11 cellular contexts compared by ENCODE assay signal in the genomic region with DNA sequence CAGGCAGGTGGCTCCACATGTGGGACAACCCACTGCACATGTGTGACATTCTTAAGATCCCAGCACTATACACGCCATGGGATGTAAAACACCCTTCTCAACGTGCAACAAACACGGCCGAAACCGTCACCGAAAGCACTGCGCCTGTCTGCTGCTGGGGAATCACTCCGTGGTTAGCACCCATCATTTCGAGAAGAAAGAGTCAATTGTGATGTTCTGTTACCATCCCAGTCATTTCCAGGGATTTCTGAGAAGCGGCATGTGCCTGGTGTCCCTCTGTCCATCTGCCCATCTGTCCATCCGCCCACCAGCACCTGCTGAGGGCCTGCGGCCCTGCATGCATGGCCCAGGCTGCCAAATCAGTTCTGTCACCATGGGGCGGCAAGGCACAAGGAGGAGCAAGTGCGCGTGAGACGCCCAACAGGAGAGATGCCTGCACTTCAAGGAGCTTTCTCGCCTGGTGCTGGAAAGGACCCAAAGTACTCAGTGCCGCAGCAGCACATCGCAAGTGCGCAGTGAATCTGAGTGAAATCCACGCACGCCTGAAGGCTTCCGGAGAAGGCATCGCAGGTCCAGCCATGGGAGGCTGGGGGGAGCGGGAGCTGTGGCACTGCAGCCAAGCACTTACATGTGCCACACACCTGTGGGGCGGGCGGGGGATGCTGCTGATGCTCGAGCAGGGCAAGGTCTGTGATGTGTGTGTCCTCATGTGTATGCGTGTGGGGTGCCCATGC. TPM values are rescaled to one million over a fixed set of nuclear protein-coding genes. Genes with fewer than 3 reads are reported as not detected.
DNase-seq lines count a peak whose midpoint lies in the region; ATAC-seq, FAIRE-seq and TF ChIP-seq lines count a peak whose summit lies in the region.
"Had no signal": no experiment of that assay in that cellular context is flagged by ENCODE, and none has a peak within 500 bp of the region (broad histone marks: within the 10 kb centered on the region; RNA-seq: fewer than 3 reads in every experiment).

No MANE protein-coding gene starts in this region.

- peak overlapping the region; percentile 75 for H3K27ac Mint-ChIP-seq in progenitor cell of endocrine pancreas

- no peaks in the 10 kb centered on the region for H3K9me3 Mint-ChIP-seq in progenitor cell of endocrine pancreas (ENCODE audit: low read depth)

- in situ Hi-C loops in GM13976 (cut with MboI; ENCODE audit: low sequenced_read_pairs, unreplicated experiment), result no loop called here

- H3K27me3 Mint-ChIP-seq in progenitor cell of endocrine pancreas, result no peaks in the 10 kb centered on the region

- peaks cover 24% of the 10 kb centered on the region for H3K4me1 Mint-ChIP-seq in progenitor cell of endocrine pancreas (ENCODE audit: low read depth)

- ATAC-seq in GM21723 (IDR thresholded peaks at IDR 0.05; ENCODE audit: unreplicated experiment), result peak; percentile 39
- ATAC-seq: activated CD4-positive, CD25-positive, alpha-beta regulatory T cell treated with anti-CD3 and anti-CD28 coated beads, Interleukin-2, amount 50 U/mL, for 24 hours; sciatic nerve had no signal

- no peak overlapping the region for H3K4me3 ChIP-seq in bronchial epithelial cell (ENCODE audit: low read depth, low read length)

- H3K36me3 ChIP-seq in bronchial epithelial cell (ENCODE audit: control insufficient read depth, insufficient read depth, low read length), result peaks cover 10% of the 10 kb centered on the region

- FAIRE-seq in bronchial epithelial cell (lab: Jason Lieb, UNC), result peak; percentile 83

- peaks cover 1% of the 10 kb centered on the region for H3K36me3 Mint-ChIP-seq in progenitor cell of endocrine pancreas (ENCODE audit: insufficient read depth)

- TF ChIP-seq CTCF in GM13976 (IDR thresholded peaks at IDR 0.05; ENCODE audit: borderline replicate concordance, control extremely low read depth, extremely low read depth, insufficient read depth, missing control alignments) (no peak), bronchial epithelial cell (IDR thresholded peaks at IDR 0.05; ENCODE audit: insufficient read depth, low read length, severe bottlenecking) (no peak), progenitor cell of endocrine pancreas (IDR thresholded peaks at IDR 0.05; ENCODE audit: unreplicated experiment) (no peak)

- DNase-seq in GM13976 (ENCODE audit: low spot score), result peak; percentile 81
- no peak for DNase-seq in bronchial epithelial cell (ENCODE audit: low read depth)
- no peak for DNase-seq in progenitor cell of endocrine pancreas (ENCODE audit: low spot score, unreplicated experiment)
- no peak for DNase-seq in NCI-H345 treated with DMSO at 0.1 percent for 48 hours (lab: John Stamatoyannopoulos, UW; ENCODE audit: unreplicated experiment)
- DNase-seq in DMS53 (lab: John Stamatoyannopoulos, UW), result no peak
- DNase-seq in HK-2 (ENCODE audit: unreplicated experiment), result no peak
- DNase-seq: activated naive CD4-positive, alpha-beta T cell treated with Interleukin-2 at 50 U/mL for 16 hours; NCI-H2081 had no signal

- no peaks in the 10 kb centered on the region for H3K27me3 ChIP-seq in bronchial epithelial cell (ENCODE audit: control insufficient read depth, insufficient read depth, low read length)

- no peak overlapping the region for H3K4me3 Mint-ChIP-seq in progenitor cell of endocrine pancreas (ENCODE audit: low read depth)

RNA-seq across cellular contexts. Expression of a gene that starts 38.0 kb away (rescaled TPM):
- total RNA-seq in bronchial epithelial cell, result 23.0 and 46.6 TPM in 2 replicates
- 80.6 and 82.8 TPM in 2 replicates for total RNA-seq in progenitor cell of endocrine pancreas
